7 cellular contexts compared by ENCODE assay signal in genomic region chr12:47365443-47366076, GRCh38.
DNase-seq lines count a peak whose midpoint lies in the region; ATAC-seq and TF ChIP-seq lines count a peak whose summit lies in the region.
"Not testable (repeated sequence)": the region's sequence is repeated elsewhere in the genome, so short reads cannot be mapped to it uniquely, and the experiment has no call there.

No MANE protein-coding gene starts in this region.

- intact Hi-C loops in CD4-positive, alpha-beta memory T cell (cut with micrococcal nuclease) = not testable (repeated sequence)
- intact Hi-C loops in activated CD4-positive, alpha-beta T cell treated with anti-CD3 and anti-CD28 coated beads for 36 hours (cut with DNase I, micrococcal nuclease) = loop anchor here in 1 of 2 experiments (10.0 kb wide), 1 partner anchor 1151 kb away; no protein-coding TSS in a partner anchor

- H3K27ac ChIP-seq in CD4-positive, alpha-beta memory T cell (ENCODE audit: low read depth, low read length) = peak overlapping the region; percentile 24
- not testable (repeated sequence) for H3K27ac ChIP-seq in OCI-LY3 (ENCODE audit: low read length); rectal smooth muscle tissue (ENCODE audit: low read depth, low read length)

- not testable (repeated sequence) for H3K79me2 ChIP-seq in OCI-LY3 (ENCODE audit: low read length)

- H3K9me3 Mint-ChIP-seq in CD4-positive, alpha-beta memory T cell; activated CD4-positive, alpha-beta T cell treated with anti-CD3 and anti-CD28 coated beads for 36 hours (ENCODE audit: low read depth); activated T-cell treated with anti-CD3 and anti-CD28 coated beads, Interleukin-2, amount 50 U/mL, for 4 hours; activated naive CD4-positive, alpha-beta T cell treated with anti-CD3 and anti-CD28 coated beads, Interleukin-2, amount 50 U/mL, for 72 hours; memory B cell: not testable (repeated sequence)

- not testable (repeated sequence) for TF ChIP-seq CTCF in OCI-LY3 (IDR thresholded peaks at IDR 0.05; ENCODE audit: low read depth, low read length)

- H3K27ac Mint-ChIP-seq in CD4-positive, alpha-beta memory T cell = peak overlapping the region in 2 of 7 donors; percentile 81 to 89
- H3K27ac Mint-ChIP-seq in activated CD4-positive, alpha-beta T cell treated with anti-CD3 and anti-CD28 coated beads for 36 hours; activated naive CD4-positive, alpha-beta T cell treated with anti-CD3 and anti-CD28 coated beads, Interleukin-2, amount 50 U/mL, for 72 hours; memory B cell: not testable (repeated sequence)

- H3K27me3 Mint-ChIP-seq in CD4-positive, alpha-beta memory T cell; activated CD4-positive, alpha-beta T cell treated with anti-CD3 and anti-CD28 coated beads for 36 hours; activated T-cell treated with anti-CD3 and anti-CD28 coated beads, Interleukin-2, amount 50 U/mL, for 4 hours (ENCODE audit: low read depth); memory B cell: not testable (repeated sequence)

- not testable (repeated sequence) for H3K9ac ChIP-seq in OCI-LY3 (ENCODE audit: low read length); rectal smooth muscle tissue (ENCODE audit: low read length)

- not testable (repeated sequence) for H3K9me3 ChIP-seq in CD4-positive, alpha-beta memory T cell (ENCODE audit: control insufficient read depth in 1 of 2, low read length in 2 of 2)
- H3K9me3 ChIP-seq in OCI-LY3 (ENCODE audit: insufficient read depth, low read length) = 0 out of 2 replicates have a peak, but pooled peaks cover 12% of the 10 kb centered on the region

- not testable (repeated sequence) for H3K27me3 ChIP-seq in CD4-positive, alpha-beta memory T cell (ENCODE audit: insufficient read depth, low read length); OCI-LY3 (ENCODE audit: low read depth, low read length); rectal smooth muscle tissue (ENCODE audit: control insufficient read depth, insufficient read depth, low read length)

- H3K4me1 Mint-ChIP-seq in CD4-positive, alpha-beta memory T cell = peaks cover 25 to 37% (median 30%) of the 10 kb centered on the region in 4 donors
- H3K4me1 Mint-ChIP-seq in activated CD4-positive, alpha-beta T cell treated with anti-CD3 and anti-CD28 coated beads for 36 hours = peaks cover 33% of the 10 kb centered on the region
- peaks cover 32% of the 10 kb centered on the region for H3K4me1 Mint-ChIP-seq in activated T-cell treated with anti-CD3 and anti-CD28 coated beads, Interleukin-2, amount 50 U/mL, for 4 hours (ENCODE audit: low read depth)
- H3K4me1 Mint-ChIP-seq in memory B cell = peaks cover 24% of the 10 kb centered on the region

- peaks cover 87% of the 10 kb centered on the region for H3K4me1 ChIP-seq in CD4-positive, alpha-beta memory T cell (ENCODE audit: insufficient read depth, low read length)
- peaks cover 36% of the 10 kb centered on the region for H3K4me1 ChIP-seq in OCI-LY3 (ENCODE audit: low read length)
- H3K4me1 ChIP-seq in rectal smooth muscle tissue (ENCODE audit: control insufficient read depth, insufficient read depth, low read length) = not testable (repeated sequence)

- H3K4me2 ChIP-seq in OCI-LY3 (ENCODE audit: low read length) = not testable (repeated sequence)

- POLR2A ChIA-PET in CD4-positive, alpha-beta memory T cell (lab: Charles Lee; ENCODE audit: partially characterized antibody) = interaction anchor here (0.9 to 1.4 kb wide), 4 partner anchors 10 to 286 kb away, joined by 4 to 6 read pairs (median 4); partner anchors contain the start of genes AMIGO2 and PCED1B
- POLR2A ChIA-PET in activated CD4-positive, alpha-beta T cell treated with anti-CD3 and anti-CD28 coated beads for 36 hours (lab: Charles Lee) = not testable (repeated sequence)

- CTCF ChIA-PET in CD4-positive, alpha-beta memory T cell (lab: Charles Lee; ENCODE audit: partially characterized antibody) = interaction anchor here (1.4 to 5.8 kb wide), 2 partner anchors 30 to 158 kb away, joined by 4 to 54 read pairs; no protein-coding TSS in a partner anchor
- CTCF ChIA-PET in activated CD4-positive, alpha-beta T cell treated with anti-CD3 and anti-CD28 coated beads for 36 hours (lab: Charles Lee) = interaction anchor here (1.1 to 1.2 kb wide), 2 partner anchors 24 to 89 kb away, joined by 3 read pairs; no protein-coding TSS in a partner anchor

- peak overlapping the region; percentile 32; the same call in 1 of the 2 replicates for H2AFZ ChIP-seq in OCI-LY3 (ENCODE audit: low read depth, low read length)

- peak overlapping the region in 3 of 8 donors; percentile 48 to 73 (median 51) for H3K4me3 Mint-ChIP-seq in CD4-positive, alpha-beta memory T cell
- H3K4me3 Mint-ChIP-seq in activated CD4-positive, alpha-beta T cell treated with anti-CD3 and anti-CD28 coated beads for 36 hours = not testable (repeated sequence)
- peak overlapping the region; percentile 51 for H3K4me3 Mint-ChIP-seq in activated T-cell treated with anti-CD3 and anti-CD28 coated beads, Interleukin-2, amount 50 U/mL, for 4 hours
- peak overlapping the region; percentile 27 for H3K4me3 Mint-ChIP-seq in memory B cell

- H3K36me3 ChIP-seq in CD4-positive, alpha-beta memory T cell (ENCODE audit: insufficient read depth, low read length); OCI-LY3 (replicated peaks; ENCODE audit: low read depth, low read length); rectal smooth muscle tissue (ENCODE audit: control insufficient read depth, insufficient read depth, low read length): not testable (repeated sequence)

- H4K20me1 ChIP-seq in OCI-LY3 (ENCODE audit: insufficient read depth, low read length) = not testable (repeated sequence)

- H3K36me3 Mint-ChIP-seq in CD4-positive, alpha-beta memory T cell; activated T-cell treated with anti-CD3 and anti-CD28 coated beads, Interleukin-2, amount 50 U/mL, for 4 hours (ENCODE audit: insufficient read depth); memory B cell: not testable (repeated sequence)
- peaks cover 26% of the 10 kb centered on the region for H3K36me3 Mint-ChIP-seq in activated CD4-positive, alpha-beta T cell treated with anti-CD3 and anti-CD28 coated beads for 36 hours (ENCODE audit: low read depth)
- peaks cover 10 to 18% of the 10 kb centered on the region in 2 donors for H3K36me3 Mint-ChIP-seq in activated naive CD4-positive, alpha-beta T cell treated with anti-CD3 and anti-CD28 coated beads, Interleukin-2, amount 50 U/mL, for 72 hours

- H3K4me3 ChIP-seq in CD4-positive, alpha-beta memory T cell (ENCODE audit: low read length in 2 of 2); OCI-LY3 (ENCODE audit: low read length): not testable (repeated sequence)
- peak overlapping the region; percentile 11 for H3K4me3 ChIP-seq in rectal smooth muscle tissue (ENCODE audit: low read length)

- peak; percentile 53 for ATAC-seq in activated CD4-positive, alpha-beta T cell treated with anti-CD3 and anti-CD28 coated beads for 36 hours
- ATAC-seq in activated T-cell treated with anti-CD3 and anti-CD28 coated beads, Interleukin-2, amount 50 U/mL, for 4 hours = peak in 1 of 2 donors; percentile 52
- ATAC-seq in activated naive CD4-positive, alpha-beta T cell treated with anti-CD3 and anti-CD28 coated beads, Interleukin-2, amount 50 U/mL, for 72 hours = peak; percentile 15 to 47
- ATAC-seq in memory B cell (ENCODE audit: low read depth) = not testable (repeated sequence)

- not testable (repeated sequence) for DNase-seq in CD4-positive, alpha-beta memory T cell; activated CD4-positive, alpha-beta T cell treated with anti-CD3 and anti-CD28 coated beads for 36 hours; activated T-cell treated with anti-CD3 and anti-CD28 coated beads, Interleukin-2, amount 50 U/mL, for 4 hours; activated naive CD4-positive, alpha-beta T cell treated with anti-CD3 and anti-CD28 coated beads, Interleukin-2, amount 50 U/mL, for 72 hours (ENCODE audit: low spot score in 2 of 2); memory B cell (ENCODE audit: low spot score in 2 of 2)
